Comparison of ENCODE assay signal across 9 cellular contexts in genomic region chr14:61025239-61026223, GRCh38. TPM values are rescaled to one million over a fixed set of nuclear protein-coding genes. Genes with fewer than 3 reads are reported as not detected.
A peak's percentile ranks its signal among the peaks of the same experiment; 100 is the strongest.
DNase-seq lines count a peak whose midpoint lies in the region; TF ChIP-seq lines count a peak whose summit lies in the region.
"Had no signal": no experiment of that assay in that cellular context is flagged by ENCODE, and none has a peak within 500 bp of the region (broad histone marks: within the 10 kb centered on the region; RNA-seq: fewer than 3 reads in every experiment).

No MANE protein-coding gene starts in this region.

- H3K4me2 ChIP-seq in fibroblast of lung (ENCODE audit: extremely low read depth, insufficient read depth, low read length) (peak overlapping the region; percentile 69), neural cell (ENCODE audit: low read length) (no peak overlapping the region)
- H3K4me2 ChIP-seq: BLaER1 treated with 17β-estradiol and CSF1 and Interleukin-3, amounts not matched to agents 10 nM and 100 nM had no signal

- H3K36me3 ChIP-seq in fibroblast of lung (ENCODE audit: control insufficient read depth, insufficient read depth, low read length) (no peaks in the 10 kb centered on the region), neural cell (ENCODE audit: insufficient read depth, low read length) (no peaks in the 10 kb centered on the region)

- no peaks in the 10 kb centered on the region for H3F3A ChIP-seq in neural cell (ENCODE audit: insufficient read depth, low read length, poor library complexity, severe bottlenecking)

- H3K9me2 ChIP-seq in neural cell (ENCODE audit: insufficient read depth, low read length): no peaks in the 10 kb centered on the region

- no peaks in the 10 kb centered on the region for H4K20me1 ChIP-seq in fibroblast of lung (ENCODE audit: control insufficient read depth, extremely low read depth, insufficient read depth, low read length)
- H4K20me1 ChIP-seq in neural cell (ENCODE audit: insufficient read depth): no peaks in the 10 kb centered on the region

- H3K9ac ChIP-seq in fibroblast of lung (ENCODE audit: insufficient read depth, low read length) (no peak overlapping the region), neural cell (ENCODE audit: low read length) (no peak overlapping the region)
- H3K9ac ChIP-seq: BLaER1 treated with 17β-estradiol and CSF1 and Interleukin-3, amounts not matched to agents 10 nM and 100 nM had no signal

- H2AFZ ChIP-seq in fibroblast of lung (ENCODE audit: low read length): no peak overlapping the region
- H2AFZ ChIP-seq in neural cell (ENCODE audit: low read depth, low read length): no peak overlapping the region

- peak; percentile 11 for DNase-seq in NK-92 treated with Interleukin-12 subunit alpha and Interleukin-12 subunit beta, amount 100 ng/mL, for 24 hours (lab: John Stamatoyannopoulos, UW)
- DNase-seq in NK-92 (lab: John Stamatoyannopoulos, UW; ENCODE audit: unreplicated experiment) (no peak), HuH-7.5 (ENCODE audit: low spot score) (peak; percentile 16), NOMO-1 treated with dmso at 0.1 percent for 144 hours (lab: John Stamatoyannopoulos, UW; ENCODE audit: unreplicated experiment) (peak; percentile 47), activated T-cell treated with anti-CD3 and anti-CD28 coated beads for 4 hours (peak; percentile 40), fibroblast of lung (ENCODE audit: low read depth in 2 of 2) (peak; percentile 75 to 86), superior temporal gyrus (ENCODE audit: extremely low spot score) (peak; percentile 89)

- H3K27ac ChIP-seq in fibroblast of lung (ENCODE audit: insufficient read depth, low read length) (peak overlapping the region; percentile 15), neural cell (ENCODE audit: low read length) (no peak overlapping the region)
- H3K27ac ChIP-seq: BLaER1 treated with 17β-estradiol and CSF1 and Interleukin-3, amounts not matched to agents 10 nM and 100 nM had no signal

- H3K4me1 ChIP-seq in fibroblast of lung (ENCODE audit: control insufficient read depth, extremely low read depth, insufficient read depth, low read length): peaks cover 2% of the 10 kb centered on the region

- TF ChIP-seq EP300 in neural cell (conservative IDR thresholded peaks at IDR 0.05; ENCODE audit: poor library complexity, severe bottlenecking): no peak

- TF ChIP-seq CTCF in fibroblast of lung (conservative IDR thresholded peaks at IDR 0.05 in 1 of 2, IDR thresholded peaks at IDR 0.05 in 1 of 2; ENCODE audit: low read depth in 1 of 2, low read length in 2 of 2) (peak; percentile 80 to 90), neural cell (IDR thresholded peaks at IDR 0.05; ENCODE audit: poor library complexity, severe bottlenecking) (peak; percentile 77)

- H3K4me3 ChIP-seq in fibroblast of lung (replicated peaks in 1 of 4; ENCODE audit: control extremely low read depth in 1 of 4, insufficient read depth in 1 of 4, low read depth in 3 of 4, low read length in 4 of 4): peak overlapping the region in 2 of 4 experiments; percentile 13 to 27
- no peak overlapping the region for H3K4me3 ChIP-seq in neural cell (ENCODE audit: low read length)
- H3K4me3 ChIP-seq: BLaER1 treated with 17β-estradiol and CSF1 and Interleukin-3, amounts not matched to agents 10 nM and 100 nM had no signal

- H3K79me2 ChIP-seq in fibroblast of lung (ENCODE audit: control insufficient read depth, insufficient read depth, low read length) (no peaks in the 10 kb centered on the region), neural cell (replicated peaks; ENCODE audit: insufficient read depth, low read length) (no peaks in the 10 kb centered on the region)

- peak; percentile 74 for TF ChIP-seq RAD21 in neural cell (conservative IDR thresholded peaks at IDR 0.05)

- H3K27me3 ChIP-seq in fibroblast of lung (ENCODE audit: control insufficient read depth, insufficient read depth, low read length): no peaks in the 10 kb centered on the region
- H3K27me3 ChIP-seq in neural cell (ENCODE audit: insufficient read depth, low read depth, low read length): no peaks in the 10 kb centered on the region
- H3K27me3 ChIP-seq: BLaER1 treated with 17β-estradiol and CSF1 and Interleukin-3, amounts not matched to agents 10 nM and 100 nM had no signal

- H3K9me3 ChIP-seq in fibroblast of lung (ENCODE audit: control insufficient read depth, insufficient read depth, low read depth, low read length) (no peaks in the 10 kb centered on the region), neural cell (ENCODE audit: low read length) (no peaks in the 10 kb centered on the region)
- H3K9me3 ChIP-seq: BLaER1 treated with 17β-estradiol and CSF1 and Interleukin-3, amounts not matched to agents 10 nM and 100 nM had no signal

TF ChIP-seq in neural cell, 6 proteins besides CTCF, POLR2A, EP300 and RAD21:
- no peak for TF ChIP-seq POLR2AphosphoS5 (IDR thresholded peaks at IDR 0.05)
- TF ChIP-seq TAF1 (IDR thresholded peaks at IDR 0.05; ENCODE audit: low read depth): no peak
- TF ChIP-seq, protein P1, sequence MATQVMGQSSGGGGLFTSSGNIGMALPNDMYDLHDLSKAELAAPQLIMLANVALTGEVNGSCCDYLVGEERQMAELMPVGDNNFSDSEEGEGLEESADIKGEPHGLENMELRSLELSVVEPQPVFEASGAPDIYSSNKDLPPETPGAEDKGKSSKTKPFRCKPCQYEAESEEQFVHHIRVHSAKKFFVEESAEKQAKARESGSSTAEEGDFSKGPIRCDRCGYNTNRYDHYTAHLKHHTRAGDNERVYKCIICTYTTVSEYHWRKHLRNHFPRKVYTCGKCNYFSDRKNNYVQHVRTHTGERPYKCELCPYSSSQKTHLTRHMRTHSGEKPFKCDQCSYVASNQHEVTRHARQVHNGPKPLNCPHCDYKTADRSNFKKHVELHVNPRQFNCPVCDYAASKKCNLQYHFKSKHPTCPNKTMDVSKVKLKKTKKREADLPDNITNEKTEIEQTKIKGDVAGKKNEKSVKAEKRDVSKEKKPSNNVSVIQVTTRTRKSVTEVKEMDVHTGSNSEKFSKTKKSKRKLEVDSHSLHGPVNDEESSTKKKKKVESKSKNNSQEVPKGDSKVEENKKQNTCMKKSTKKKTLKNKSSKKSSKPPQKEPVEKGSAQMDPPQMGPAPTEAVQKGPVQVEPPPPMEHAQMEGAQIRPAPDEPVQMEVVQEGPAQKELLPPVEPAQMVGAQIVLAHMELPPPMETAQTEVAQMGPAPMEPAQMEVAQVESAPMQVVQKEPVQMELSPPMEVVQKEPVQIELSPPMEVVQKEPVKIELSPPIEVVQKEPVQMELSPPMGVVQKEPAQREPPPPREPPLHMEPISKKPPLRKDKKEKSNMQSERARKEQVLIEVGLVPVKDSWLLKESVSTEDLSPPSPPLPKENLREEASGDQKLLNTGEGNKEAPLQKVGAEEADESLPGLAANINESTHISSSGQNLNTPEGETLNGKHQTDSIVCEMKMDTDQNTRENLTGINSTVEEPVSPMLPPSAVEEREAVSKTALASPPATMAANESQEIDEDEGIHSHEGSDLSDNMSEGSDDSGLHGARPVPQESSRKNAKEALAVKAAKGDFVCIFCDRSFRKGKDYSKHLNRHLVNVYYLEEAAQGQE (IDR thresholded peaks at IDR 0.05; ENCODE audit: borderline replicate concordance): no peak
- TF ChIP-seq SMC3 (conservative IDR thresholded peaks at IDR 0.05; ENCODE audit: poor library complexity): peak; percentile 81
- no peak for TF ChIP-seq MXI1 (conservative IDR thresholded peaks at IDR 0.05; ENCODE audit: poor library complexity, severe bottlenecking)
- no peak for TF ChIP-seq EZH2 (IDR thresholded peaks at IDR 0.05; ENCODE audit: borderline replicate concordance, insufficient read depth, low read length, poor library complexity, severe bottlenecking)
TF ChIP-seq in neural cell: peak in this region for 1.

RNA-seq across cellular contexts. Expression of gene SLC38A6, which starts 44.5 kb away (rescaled TPM):
- total RNA-seq in fibroblast of lung: 84.7 and 93.3 TPM in 2 replicates
- polyA plus RNA-seq in fibroblast of lung (39.0 and 39.8 TPM in 2 replicates), neural cell (31.9 and 32.9 TPM in 2 replicates)
- polyA plus RNA-seq in fibroblast of lung (2012): 23.3 and 25.1 TPM in 2 replicates
- polyA minus RNA-seq in fibroblast of lung (ENCODE audit: low replicate concordance) (5.1 and 24.7 TPM in 2 replicates), neural cell (102 TPM in 2 replicates)

RNA-seq across cellular contexts. Expression of gene TRMT5, which starts 44.7 kb away (rescaled TPM):
- 17.5 and 18.3 TPM in 2 replicates for total RNA-seq in fibroblast of lung
- polyA plus RNA-seq in fibroblast of lung (8.0 and 9.3 TPM in 2 replicates), neural cell (7.6 and 16.7 TPM in 2 replicates)
- polyA plus RNA-seq in fibroblast of lung (2012): 8.6 and 10.5 TPM in 2 replicates
- polyA minus RNA-seq in fibroblast of lung (ENCODE audit: low replicate concordance) (3.9 and 7.4 TPM in 2 replicates), neural cell (20.9 and 28.4 TPM in 2 replicates)
